Comparison of ENCODE assay signal across 22 cellular contexts in the genomic region with DNA sequence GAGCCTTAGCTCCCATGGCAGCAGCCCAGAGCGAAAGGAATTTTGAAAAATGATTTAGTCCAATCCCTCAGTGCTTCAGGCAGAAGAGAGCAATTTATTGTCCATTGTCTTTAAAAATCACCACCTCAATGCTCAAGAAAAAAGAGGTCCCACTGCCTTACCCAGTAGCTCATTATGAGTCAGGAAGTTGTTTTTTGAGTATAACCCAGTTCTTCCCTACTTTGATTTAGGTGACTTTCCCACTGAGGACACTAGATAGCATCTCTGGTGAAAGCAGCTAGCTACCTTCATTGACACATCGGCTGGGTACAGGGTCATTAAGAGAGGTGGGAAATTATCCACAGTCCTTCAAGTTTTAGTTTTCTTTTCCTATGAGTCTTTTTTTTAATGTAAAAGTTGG. TPM values are rescaled to one million over a fixed set of nuclear protein-coding genes. Genes with fewer than 3 reads are reported as not detected.
DNase-seq lines count a peak whose midpoint lies in the region; ATAC-seq and TF ChIP-seq lines count a peak whose summit lies in the region.
"Had no signal": no experiment of that assay in that cellular context is flagged by ENCODE, and none has a peak within 500 bp of the region (broad histone marks: within the 10 kb centered on the region; RNA-seq: fewer than 3 reads in every experiment).

No MANE protein-coding gene starts in this region.

- DNase-seq in stimulated activated CD4-positive, alpha-beta T cell treated with anti-CD3 and anti-CD28 coated beads, Interleukin-15, amount 100 ng/mL, for 24 hours = peak; percentile 6
- DNase-seq in stimulated activated CD4-positive, alpha-beta T cell treated with anti-CD3 and anti-CD28 coated beads, Interleukin-2, amount 100 ng/mL, for 24 hours = no peak
- DNase-seq in RWPE1 (ENCODE audit: low spot score) (no peak), foreskin keratinocyte (no peak), amniotic stem cell (lab: John Stamatoyannopoulos, UW) (no peak), AG08396 (ENCODE audit: low spot score) (no peak), iPS-NIHi7 (ENCODE audit: extremely low spot score) (no peak)
- peak in 1 of 9 donors; percentile 16 for DNase-seq in naive thymus-derived CD4-positive, alpha-beta T cell
- DNase-seq: DMS 273 treated with DMSO at 0.1 percent for 48 hours; Karpas-422; NCI-H1436 treated with DMSO at 0.1 percent for 48 hours; right cardiac atrium; spleen; stimulated activated CD4-positive, alpha-beta T cell treated with anti-CD3 and anti-CD28 coated beads, Interleukin-4, amount 100 ng/mL, for 1 hour; testis had no signal

- ATAC-seq in naive thymus-derived CD4-positive, alpha-beta T cell = no peak
- no peak for ATAC-seq in foreskin keratinocyte
- ATAC-seq: HepG2; natural killer cell treated with Interleukin-12 subunit alpha and Interleukin-12 subunit beta and Interleukin-15 and Interleukin-18, amount 100 ng/mL, for 72 hours; right cardiac atrium had no signal

- peak overlapping the region in 8 of 9 donors; percentile 78 to 97 (median 86) for H3K27ac Mint-ChIP-seq in naive thymus-derived CD4-positive, alpha-beta T cell
- H3K27ac Mint-ChIP-seq: brain had no signal

- peaks cover 7 to 27% of the 10 kb centered on the region in 2 donors for H3K4me1 ChIP-seq in naive thymus-derived CD4-positive, alpha-beta T cell (ENCODE audit: control insufficient read depth in 2 of 2, insufficient read depth in 2 of 2, low read length in 2 of 2)
- no peaks in the 10 kb centered on the region for H3K4me1 ChIP-seq in foreskin keratinocyte
- H3K4me1 ChIP-seq: parathyroid adenoma, testis had no signal

- H3K4me3 Mint-ChIP-seq in naive thymus-derived CD4-positive, alpha-beta T cell = peak overlapping the region in 8 of 10 donors; percentile 4 to 64 (median 34)
- H3K4me3 Mint-ChIP-seq: brain; CD14-positive monocyte; natural killer cell treated with Interleukin-12 subunit alpha and Interleukin-12 subunit beta and Interleukin-15 and Interleukin-18, amount 100 ng/mL, for 72 hours had no signal

- TF ChIP-seq CTCF in RWPE1 (conservative IDR thresholded peaks at IDR 0.05; ENCODE audit: low read depth) (no peak), foreskin keratinocyte (conservative IDR thresholded peaks at IDR 0.05) (no peak)

- H3K9me3 Mint-ChIP-seq in naive thymus-derived CD4-positive, alpha-beta T cell = no peaks in the 10 kb centered on the region
- H3K9me3 Mint-ChIP-seq: brain; CD14-positive monocyte; natural killer cell treated with Interleukin-12 subunit alpha and Interleukin-12 subunit beta and Interleukin-15 and Interleukin-18, amount 100 ng/mL, for 72 hours had no signal

- peak overlapping the region; percentile 47; the same call in 1 of the 2 replicates for H3K27ac ChIP-seq in RWPE1
- H3K27ac ChIP-seq in naive thymus-derived CD4-positive, alpha-beta T cell (ENCODE audit: low read depth, low read length) = no peak overlapping the region
- no peak overlapping the region for H3K27ac ChIP-seq in foreskin keratinocyte
- H3K27ac ChIP-seq: parathyroid adenoma, SK-N-MC, testis had no signal

- peaks cover 0 to 40% (median 0%) of the 10 kb centered on the region in 3 experiments for H3K36me3 ChIP-seq in naive thymus-derived CD4-positive, alpha-beta T cell (ENCODE audit: control insufficient read depth in 2 of 3, insufficient read depth in 3 of 3, low read length in 3 of 3)

- H3K4me3 ChIP-seq in naive thymus-derived CD4-positive, alpha-beta T cell (ENCODE audit: low read length) = no peak overlapping the region
- H3K4me3 ChIP-seq: SK-N-MC, spleen, testis had no signal

- H3K4me1 Mint-ChIP-seq in naive thymus-derived CD4-positive, alpha-beta T cell = peaks cover 13 to 57% (median 33%) of the 10 kb centered on the region in 7 donors

- POLR2A ChIA-PET in RWPE1 (lab: Yijun Ruan, JAX; ENCODE audit: low non-redundant PET) = no interaction called here
- POLR2A ChIA-PET in naive thymus-derived CD4-positive, alpha-beta T cell (lab: Charles Lee) = interaction anchor here (0.6 to 3.0 kb wide), 7 partner anchors 20 to 644 kb away, joined by 3 to 24 read pairs (median 4); a partner anchor contains a TSS

- H3K9me3 ChIP-seq in naive thymus-derived CD4-positive, alpha-beta T cell (ENCODE audit: control insufficient read depth in 2 of 3, low read length in 3 of 3) = no peaks in the 10 kb centered on the region
- H3K9me3 ChIP-seq: spleen, testis had no signal

- intact Hi-C loops in naive thymus-derived CD4-positive, alpha-beta T cell (cut with micrococcal nuclease) = no loop called here

- H3K27me3 Mint-ChIP-seq in naive thymus-derived CD4-positive, alpha-beta T cell = peaks cover 0 to 2% (median 0%) of the 10 kb centered on the region in 5 donors
- H3K27me3 Mint-ChIP-seq: natural killer cell treated with Interleukin-12 subunit alpha and Interleukin-12 subunit beta and Interleukin-15 and Interleukin-18, amount 100 ng/mL, for 72 hours had no signal

- CTCF ChIA-PET in RWPE1 (lab: Yijun Ruan, JAX) = interaction anchor here (0.6 kb wide), 1 partner anchor 355 kb away, joined by 4 read pairs; no protein-coding TSS in a partner anchor
- CTCF ChIA-PET in naive thymus-derived CD4-positive, alpha-beta T cell (lab: Charles Lee) = interaction anchor here (0.8 to 3.2 kb wide), 4 partner anchors 12 to 69 kb away, joined by 3 to 29 read pairs (median 4); no protein-coding TSS in a partner anchor

- H3K36me3 Mint-ChIP-seq in naive thymus-derived CD4-positive, alpha-beta T cell = peaks cover 0 to 23% (median 8%) of the 10 kb centered on the region in 5 donors
- H3K36me3 Mint-ChIP-seq: brain had no signal

- no peaks in the 10 kb centered on the region for H3K27me3 ChIP-seq in naive thymus-derived CD4-positive, alpha-beta T cell (ENCODE audit: control insufficient read depth in 2 of 2, insufficient read depth in 2 of 2, low read length in 2 of 2)
- peaks cover 12% of the 10 kb centered on the region for H3K27me3 ChIP-seq in foreskin keratinocyte
- H3K27me3 ChIP-seq: spleen, testis had no signal

RNA-seq across cellular contexts. Expression of a gene that starts 40.7 kb away (rescaled TPM):
- 100 to 1,000 TPM in 1 of 5 experiments, 10 to 100 TPM in 4; 10.0 to 224 (median 60.1) TPM for total RNA-seq in naive thymus-derived CD4-positive, alpha-beta T cell
- 100 to 1,000 TPM in 1 of 2 donors, 10 to 100 TPM in 1; 91.1 to 180 TPM for polyA plus RNA-seq in naive thymus-derived CD4-positive, alpha-beta T cell
- total RNA-seq in foreskin keratinocyte = not detected in 2 replicates
- not detected in 2 replicates for polyA plus RNA-seq in foreskin keratinocyte
- total RNA-seq: NCI-H460 had no signal

Comparison
In these comparisons a context has a peak if more than half of its experiments do, and no peak if none do; other contexts are left out.
1. RNA of a gene that starts 40.7 kb away (total RNA-seq): 10.0 to 224 TPM in naive thymus-derived CD4-positive, alpha-beta T cell; not detected in foreskin keratinocyte; every median in the first group is over 10 times any median in the second.